1 cellular context compared by ENCODE assay signal in the genomic region with DNA sequence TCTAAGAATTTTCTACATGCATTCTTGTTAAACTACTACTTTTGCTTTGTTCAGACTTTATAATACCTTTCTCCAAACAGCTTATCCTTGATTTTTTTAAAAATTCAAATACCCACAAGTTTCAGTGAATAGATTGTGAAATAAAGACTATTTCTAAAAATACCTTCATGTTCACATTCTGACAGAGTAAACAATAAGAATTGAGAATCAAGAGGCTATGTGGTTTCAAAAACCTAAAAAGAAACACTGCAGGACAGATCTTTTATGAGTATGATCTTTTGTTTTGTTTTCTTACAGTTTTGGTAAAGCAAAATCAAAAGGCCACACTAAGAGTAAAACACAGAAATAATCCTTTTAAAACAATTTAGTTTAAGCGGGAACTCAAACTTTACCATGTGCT.
TF ChIP-seq lines count a peak whose summit lies in the region.

No MANE protein-coding gene starts in this region.

TF ChIP-seq in GM12878, 131 proteins besides CTCF, POLR2A, EP300 and RAD21 (continued from another document):
- TF ChIP-seq CHD2 (IDR thresholded peaks at IDR 0.05; ENCODE audit: borderline replicate concordance, low read depth, low read length): no peak
- no peak for TF ChIP-seq SIN3A (IDR thresholded peaks at IDR 0.05; ENCODE audit: low read depth, low read length)
- TF ChIP-seq, protein P1, sequence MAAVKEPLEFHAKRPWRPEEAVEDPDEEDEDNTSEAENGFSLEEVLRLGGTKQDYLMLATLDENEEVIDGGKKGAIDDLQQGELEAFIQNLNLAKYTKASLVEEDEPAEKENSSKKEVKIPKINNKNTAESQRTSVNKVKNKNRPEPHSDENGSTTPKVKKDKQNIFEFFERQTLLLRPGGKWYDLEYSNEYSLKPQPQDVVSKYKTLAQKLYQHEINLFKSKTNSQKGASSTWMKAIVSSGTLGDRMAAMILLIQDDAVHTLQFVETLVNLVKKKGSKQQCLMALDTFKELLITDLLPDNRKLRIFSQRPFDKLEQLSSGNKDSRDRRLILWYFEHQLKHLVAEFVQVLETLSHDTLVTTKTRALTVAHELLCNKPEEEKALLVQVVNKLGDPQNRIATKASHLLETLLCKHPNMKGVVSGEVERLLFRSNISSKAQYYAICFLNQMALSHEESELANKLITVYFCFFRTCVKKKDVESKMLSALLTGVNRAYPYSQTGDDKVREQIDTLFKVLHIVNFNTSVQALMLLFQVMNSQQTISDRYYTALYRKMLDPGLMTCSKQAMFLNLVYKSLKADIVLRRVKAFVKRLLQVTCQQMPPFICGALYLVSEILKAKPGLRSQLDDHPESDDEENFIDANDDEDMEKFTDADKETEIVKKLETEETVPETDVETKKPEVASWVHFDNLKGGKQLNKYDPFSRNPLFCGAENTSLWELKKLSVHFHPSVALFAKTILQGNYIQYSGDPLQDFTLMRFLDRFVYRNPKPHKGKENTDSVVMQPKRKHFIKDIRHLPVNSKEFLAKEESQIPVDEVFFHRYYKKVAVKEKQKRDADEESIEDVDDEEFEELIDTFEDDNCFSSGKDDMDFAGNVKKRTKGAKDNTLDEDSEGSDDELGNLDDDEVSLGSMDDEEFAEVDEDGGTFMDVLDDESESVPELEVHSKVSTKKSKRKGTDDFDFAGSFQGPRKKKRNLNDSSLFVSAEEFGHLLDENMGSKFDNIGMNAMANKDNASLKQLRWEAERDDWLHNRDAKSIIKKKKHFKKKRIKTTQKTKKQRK (IDR thresholded peaks at IDR 0.05; ENCODE audit: low read depth, low read length): no peak
- TF ChIP-seq ASH2L (IDR thresholded peaks at IDR 0.05; ENCODE audit: borderline replicate concordance, low read depth): no peak
- TF ChIP-seq, protein P2, sequence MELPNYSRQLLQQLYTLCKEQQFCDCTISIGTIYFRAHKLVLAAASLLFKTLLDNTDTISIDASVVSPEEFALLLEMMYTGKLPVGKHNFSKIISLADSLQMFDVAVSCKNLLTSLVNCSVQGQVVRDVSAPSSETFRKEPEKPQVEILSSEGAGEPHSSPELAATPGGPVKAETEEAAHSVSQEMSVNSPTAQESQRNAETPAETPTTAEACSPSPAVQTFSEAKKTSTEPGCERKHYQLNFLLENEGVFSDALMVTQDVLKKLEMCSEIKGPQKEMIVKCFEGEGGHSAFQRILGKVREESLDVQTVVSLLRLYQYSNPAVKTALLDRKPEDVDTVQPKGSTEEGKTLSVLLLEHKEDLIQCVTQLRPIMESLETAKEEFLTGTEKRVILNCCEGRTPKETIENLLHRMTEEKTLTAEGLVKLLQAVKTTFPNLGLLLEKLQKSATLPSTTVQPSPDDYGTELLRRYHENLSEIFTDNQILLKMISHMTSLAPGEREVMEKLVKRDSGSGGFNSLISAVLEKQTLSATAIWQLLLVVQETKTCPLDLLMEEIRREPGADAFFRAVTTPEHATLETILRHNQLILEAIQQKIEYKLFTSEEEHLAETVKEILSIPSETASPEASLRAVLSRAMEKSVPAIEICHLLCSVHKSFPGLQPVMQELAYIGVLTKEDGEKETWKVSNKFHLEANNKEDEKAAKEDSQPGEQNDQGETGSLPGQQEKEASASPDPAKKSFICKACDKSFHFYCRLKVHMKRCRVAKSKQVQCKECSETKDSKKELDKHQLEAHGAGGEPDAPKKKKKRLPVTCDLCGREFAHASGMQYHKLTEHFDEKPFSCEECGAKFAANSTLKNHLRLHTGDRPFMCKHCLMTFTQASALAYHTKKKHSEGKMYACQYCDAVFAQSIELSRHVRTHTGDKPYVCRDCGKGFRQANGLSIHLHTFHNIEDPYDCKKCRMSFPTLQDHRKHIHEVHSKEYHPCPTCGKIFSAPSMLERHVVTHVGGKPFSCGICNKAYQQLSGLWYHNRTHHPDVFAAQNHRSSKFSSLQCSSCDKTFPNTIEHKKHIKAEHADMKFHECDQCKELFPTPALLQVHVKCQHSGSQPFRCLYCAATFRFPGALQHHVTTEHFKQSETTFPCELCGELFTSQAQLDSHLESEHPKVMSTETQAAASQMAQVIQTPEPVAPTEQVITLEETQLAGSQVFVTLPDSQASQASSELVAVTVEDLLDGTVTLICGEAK (IDR thresholded peaks at IDR 0.05; ENCODE audit: borderline replicate concordance): no peak
- TF ChIP-seq KLF5 (IDR thresholded peaks at IDR 0.05; ENCODE audit: partially characterized antibody): no peak
- TF ChIP-seq BCLAF1 (IDR thresholded peaks at IDR 0.05): no peak
- no peak for TF ChIP-seq STAT3 (IDR thresholded peaks at IDR 0.05; ENCODE audit: low read depth, low read length)
- TF ChIP-seq, protein P3, sequence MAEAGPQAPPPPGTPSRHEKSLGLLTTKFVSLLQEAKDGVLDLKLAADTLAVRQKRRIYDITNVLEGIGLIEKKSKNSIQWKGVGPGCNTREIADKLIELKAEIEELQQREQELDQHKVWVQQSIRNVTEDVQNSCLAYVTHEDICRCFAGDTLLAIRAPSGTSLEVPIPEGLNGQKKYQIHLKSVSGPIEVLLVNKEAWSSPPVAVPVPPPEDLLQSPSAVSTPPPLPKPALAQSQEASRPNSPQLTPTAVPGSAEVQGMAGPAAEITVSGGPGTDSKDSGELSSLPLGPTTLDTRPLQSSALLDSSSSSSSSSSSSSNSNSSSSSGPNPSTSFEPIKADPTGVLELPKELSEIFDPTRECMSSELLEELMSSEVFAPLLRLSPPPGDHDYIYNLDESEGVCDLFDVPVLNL (IDR thresholded peaks at IDR 0.05; ENCODE audit: low read depth, low read length): no peak
- no peak for TF ChIP-seq KAT2A (conservative IDR thresholded peaks at IDR 0.05; ENCODE audit: control insufficient read depth, low read depth, low read length)
- TF ChIP-seq NFIC (IDR thresholded peaks at IDR 0.05; ENCODE audit: low read depth, low read length): no peak
- no peak for TF ChIP-seq PML (IDR thresholded peaks at IDR 0.05; ENCODE audit: low read length)
- no peak for TF ChIP-seq ZBTB4 (CRISPR knock-in tag; IDR thresholded peaks at IDR 0.05)
